8 cellular contexts compared by ENCODE assay signal in genomic region chr20:1265226-1265915, GRCh38. TPM values are rescaled to one million over a fixed set of nuclear protein-coding genes. Genes with fewer than 3 reads are reported as not detected.
DNase-seq lines count a peak whose midpoint lies in the region; ATAC-seq and TF ChIP-seq lines count a peak whose summit lies in the region.

No MANE protein-coding gene starts in this region.

- H3K27ac Mint-ChIP-seq in Calu3 (ENCODE audit: unreplicated experiment): peak overlapping the region; percentile 44
- H3K27ac Mint-ChIP-seq in osteocyte (ENCODE audit: unreplicated experiment): peak overlapping the region; percentile 93

- no peaks in the 10 kb centered on the region for H3K27me3 Mint-ChIP-seq in Calu3 (ENCODE audit: unreplicated experiment)
- no peaks in the 10 kb centered on the region for H3K27me3 Mint-ChIP-seq in osteocyte (ENCODE audit: unreplicated experiment)

- DNase-seq in Calu3: no peak
- no peak for DNase-seq in osteocyte (ENCODE audit: extremely low spot score, unreplicated experiment)
- DNase-seq in COR-L47 (lab: John Stamatoyannopoulos, UW): no peak
- no peak for DNase-seq in NCI-H2107 (lab: John Stamatoyannopoulos, UW)
- no peak for DNase-seq in NCI-H2227 (lab: John Stamatoyannopoulos, UW; ENCODE audit: unreplicated experiment)

- no peaks in the 10 kb centered on the region for H3K79me2 ChIP-seq in OCI-LY1 (ENCODE audit: insufficient read depth, low read length)

- H3K4me1 ChIP-seq in OCI-LY1 (ENCODE audit: insufficient read depth, low read length, severe bottlenecking) (no peaks in the 10 kb centered on the region), endocrine pancreas (ENCODE audit: control insufficient read depth, insufficient read depth, low read length) (no peaks in the 10 kb centered on the region)

- H3K9ac ChIP-seq in OCI-LY1 (ENCODE audit: low read length) (no peak overlapping the region), endocrine pancreas (ENCODE audit: control insufficient read depth, insufficient read depth, low read length) (peak overlapping the region; percentile 74)

- peak overlapping the region; percentile 75 for H3K4me3 Mint-ChIP-seq in Calu3 (ENCODE audit: low read depth, unreplicated experiment)
- H3K4me3 Mint-ChIP-seq in osteocyte (ENCODE audit: unreplicated experiment): peak overlapping the region; percentile 84

- no peaks in the 10 kb centered on the region for H3F3A ChIP-seq in OCI-LY1 (ENCODE audit: insufficient read depth, low read length)

- H2AFZ ChIP-seq in OCI-LY1 (ENCODE audit: low read length): no peak overlapping the region

- H3K9me3 Mint-ChIP-seq in Calu3 (ENCODE audit: low read depth, unreplicated experiment): no peaks in the 10 kb centered on the region
- H3K9me3 Mint-ChIP-seq in osteocyte (ENCODE audit: unreplicated experiment): peaks cover 4% of the 10 kb centered on the region

- H3K4me2 ChIP-seq in OCI-LY1 (ENCODE audit: low read length): no peak overlapping the region

- CTCF ChIA-PET in Calu3 (lab: Charles Lee): no interaction called here

- H3K36me3 ChIP-seq in OCI-LY1 (ENCODE audit: insufficient read depth, low read length) (no peaks in the 10 kb centered on the region), endocrine pancreas (ENCODE audit: control insufficient read depth, insufficient read depth, low read length) (no peaks in the 10 kb centered on the region)

- H4K20me1 ChIP-seq in OCI-LY1 (ENCODE audit: insufficient read depth, low read length): no peaks in the 10 kb centered on the region

- H3K27ac ChIP-seq in OCI-LY1 (ENCODE audit: low read depth, low read length, poor library complexity, severe bottlenecking): no peak overlapping the region

- no TSS peak for BruUV-seq in Calu3 (replicated peaks; lab: Mats Ljungman, UMichigan)

- intact Hi-C loops in Calu3 (cut with micrococcal nuclease; ENCODE audit: unreplicated experiment): no loop called here

- ATAC-seq in GM18498 (IDR thresholded peaks at IDR 0.05; ENCODE audit: unreplicated experiment): no peak

- H3K9me3 ChIP-seq in OCI-LY1 (ENCODE audit: low read length): no peaks in the 10 kb centered on the region
- no peaks in the 10 kb centered on the region for H3K9me3 ChIP-seq in endocrine pancreas (ENCODE audit: control insufficient read depth, low read length)

- H3K4me3 ChIP-seq in OCI-LY1 (ENCODE audit: low read depth, low read length, poor library complexity, severe bottlenecking): peak overlapping the region; percentile 46
- peak overlapping the region; percentile 74 for H3K4me3 ChIP-seq in endocrine pancreas (ENCODE audit: control insufficient read depth, insufficient read depth, low read length)

- TF ChIP-seq CTCF in Calu3 (IDR thresholded peaks at IDR 0.05; ENCODE audit: unreplicated experiment) (no peak), OCI-LY1 (IDR thresholded peaks at IDR 0.05; ENCODE audit: low read length) (no peak), osteocyte (IDR thresholded peaks at IDR 0.05) (no peak)

- H3K27me3 ChIP-seq in OCI-LY1 (ENCODE audit: insufficient read depth, low read length) (0 out of 2 replicates have a peak, but pooled peaks cover 6% of the 10 kb centered on the region), endocrine pancreas (ENCODE audit: control insufficient read depth, insufficient read depth, low read length) (no peaks in the 10 kb centered on the region)

- H3K36me3 Mint-ChIP-seq in Calu3 (ENCODE audit: insufficient read depth, unreplicated experiment) (peaks cover 14% of the 10 kb centered on the region), osteocyte (ENCODE audit: unreplicated experiment) (no peaks in the 10 kb centered on the region)

- H3K9me2 ChIP-seq in OCI-LY1 (ENCODE audit: low read depth, low read length): no peaks in the 10 kb centered on the region

- H3K4me1 Mint-ChIP-seq in Calu3 (ENCODE audit: low read depth, unreplicated experiment) (peaks cover 12% of the 10 kb centered on the region), osteocyte (ENCODE audit: unreplicated experiment) (peaks cover 17% of the 10 kb centered on the region)

RNA-seq across cellular contexts. Expression of gene SNPH, which starts 0.7 kb away (rescaled TPM):
- total RNA-seq in Calu3 (2022): 2.0 and 2.4 TPM in 2 replicates
- 8.0 and 8.9 TPM in 2 replicates for total RNA-seq in osteocyte

RNA-seq across cellular contexts. Expression of gene RAD21L1, which starts 39.5 kb away (rescaled TPM):
- not detected in 2 replicates for total RNA-seq in Calu3 (2022)
- total RNA-seq in osteocyte: not detected in 2 replicates
